ENCODE assay signal across 27 cellular contexts in the genomic region with DNA sequence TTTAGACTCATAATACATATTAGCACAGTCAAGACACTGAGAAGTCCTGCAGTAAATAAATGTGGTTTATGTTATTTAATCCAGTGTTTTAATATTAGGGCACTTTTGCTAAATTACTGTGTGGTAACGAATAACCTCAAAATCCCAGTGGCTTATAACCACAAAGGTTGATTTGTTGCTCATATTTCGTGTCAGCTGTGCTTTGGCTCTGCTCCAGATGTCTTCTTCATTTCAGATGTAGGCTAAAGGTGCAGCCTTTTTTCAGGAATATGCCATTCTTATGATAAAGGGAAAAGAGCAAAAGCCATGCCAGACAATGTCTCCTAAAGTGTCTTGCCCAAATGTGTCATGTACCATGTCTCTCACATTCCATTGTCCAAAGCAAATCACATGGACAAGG.
"Had no signal": no experiment of that assay in that cellular context is flagged by ENCODE, and none has a peak within 500 bp of the region (broad histone marks: within the 10 kb centered on the region; RNA-seq: fewer than 3 reads in every experiment).

No MANE protein-coding gene starts in this region.

- H3K27me3 Mint-ChIP-seq: activated CD8-positive, alpha-beta T cell treated with anti-CD3 and anti-CD28 coated beads for 36 hours; activated naive CD8-positive, alpha-beta T cell treated with anti-CD3 and anti-CD28 coated beads for 36 hours; activated T-helper 17 cell treated with anti-CD3 and anti-CD28 coated beads, Interleukin-2, amount 50 U/mL, for 72 hours had no signal

- H3K4me3 ChIP-seq: PC-9, SK-N-MC had no signal

- H3K4me2 ChIP-seq: KMS-11, PC-9 had no signal

- H3K9me3 Mint-ChIP-seq: activated naive CD8-positive, alpha-beta T cell treated with anti-CD3 and anti-CD28 coated beads for 36 hours had no signal

- H3K36me3 Mint-ChIP-seq: activated naive CD8-positive, alpha-beta T cell treated with anti-CD3 and anti-CD28 coated beads for 36 hours had no signal

- H3K9ac ChIP-seq: KMS-11 had no signal

- H3K4me1 Mint-ChIP-seq: activated naive CD8-positive, alpha-beta T cell treated with anti-CD3 and anti-CD28 coated beads for 36 hours; activated T-helper 17 cell treated with anti-CD3 and anti-CD28 coated beads, Interleukin-2, amount 50 U/mL, for 72 hours had no signal

- H3K27me3 ChIP-seq: brain microvascular endothelial cell had no signal

- H3K36me3 ChIP-seq: brain microvascular endothelial cell, WERI-Rb-1 had no signal

- H3K4me3 Mint-ChIP-seq: activated CD8-positive, alpha-beta T cell treated with anti-CD3 and anti-CD28 coated beads for 36 hours; activated naive CD8-positive, alpha-beta T cell treated with anti-CD3 and anti-CD28 coated beads for 36 hours; activated T-cell treated with anti-CD3 and anti-CD28 coated beads, Interleukin-2, amount 50 U/mL, for 72 hours; activated T-helper 17 cell treated with anti-CD3 and anti-CD28 coated beads, Interleukin-2, amount 50 U/mL, for 72 hours had no signal

- H3K27ac ChIP-seq: brain microvascular endothelial cell, KMS-11, PC-9, SK-N-MC, WERI-Rb-1 had no signal

- H3K27ac Mint-ChIP-seq: activated CD8-positive, alpha-beta T cell treated with anti-CD3 and anti-CD28 coated beads for 36 hours; activated naive CD8-positive, alpha-beta T cell treated with anti-CD3 and anti-CD28 coated beads for 36 hours; activated T-cell treated with anti-CD3 and anti-CD28 coated beads, Interleukin-2, amount 50 U/mL, for 72 hours; activated T-helper 17 cell treated with anti-CD3 and anti-CD28 coated beads, Interleukin-2, amount 50 U/mL, for 72 hours had no signal

- DNase-seq: activated CD4-positive, alpha-beta T cell treated with anti-CD3 and anti-CD28 coated beads for 1 hour; activated CD4-positive, alpha-beta T cell treated with anti-CD3 and anti-CD28 coated beads for 48 hours; activated CD4-positive, CD25-positive, alpha-beta regulatory T cell; activated CD8-positive, alpha-beta T cell treated with anti-CD3 and anti-CD28 coated beads for 36 hours; activated effector memory CD4-positive, alpha-beta T cell treated with anti-CD3 and anti-CD28 coated beads, Interleukin-2, amount 50 U/mL, for 16 hours; activated naive CD4-positive, alpha-beta T cell; activated naive CD4-positive, alpha-beta T cell treated with anti-CD3 and anti-CD28 coated beads, Interleukin-2, amount 50 U/mL, for 16 hours; activated naive CD8-positive, alpha-beta T cell treated with anti-CD3 and anti-CD28 coated beads for 36 hours; activated T-cell treated with anti-CD3 and anti-CD28 coated beads, Interleukin-2, amount 50 U/mL, for 1 hour; activated T-cell treated with anti-CD3 and anti-CD28 coated beads, Interleukin-2, amount 50 U/mL, for 72 hours; amniotic stem cell; aorta; brain microvascular endothelial cell; central memory CD4-positive, alpha-beta T cell; NCI-H1105; NCI-H1417 treated with DMSO at 0.1 percent for 48 hours; NCI-H187 treated with DMSO at 0.1 percent for 48 hours; NCI-H2107; NCI-H226; NCI-H446 treated with DMSO at 0.1 percent for 48 hours; PC-9; Right ventricle myocardium superior; T1000; WERI-Rb-1 had no signal

- H2AFZ ChIP-seq: PC-9 had no signal
